ENCODE assay signal across 6 cellular contexts in the genomic region with DNA sequence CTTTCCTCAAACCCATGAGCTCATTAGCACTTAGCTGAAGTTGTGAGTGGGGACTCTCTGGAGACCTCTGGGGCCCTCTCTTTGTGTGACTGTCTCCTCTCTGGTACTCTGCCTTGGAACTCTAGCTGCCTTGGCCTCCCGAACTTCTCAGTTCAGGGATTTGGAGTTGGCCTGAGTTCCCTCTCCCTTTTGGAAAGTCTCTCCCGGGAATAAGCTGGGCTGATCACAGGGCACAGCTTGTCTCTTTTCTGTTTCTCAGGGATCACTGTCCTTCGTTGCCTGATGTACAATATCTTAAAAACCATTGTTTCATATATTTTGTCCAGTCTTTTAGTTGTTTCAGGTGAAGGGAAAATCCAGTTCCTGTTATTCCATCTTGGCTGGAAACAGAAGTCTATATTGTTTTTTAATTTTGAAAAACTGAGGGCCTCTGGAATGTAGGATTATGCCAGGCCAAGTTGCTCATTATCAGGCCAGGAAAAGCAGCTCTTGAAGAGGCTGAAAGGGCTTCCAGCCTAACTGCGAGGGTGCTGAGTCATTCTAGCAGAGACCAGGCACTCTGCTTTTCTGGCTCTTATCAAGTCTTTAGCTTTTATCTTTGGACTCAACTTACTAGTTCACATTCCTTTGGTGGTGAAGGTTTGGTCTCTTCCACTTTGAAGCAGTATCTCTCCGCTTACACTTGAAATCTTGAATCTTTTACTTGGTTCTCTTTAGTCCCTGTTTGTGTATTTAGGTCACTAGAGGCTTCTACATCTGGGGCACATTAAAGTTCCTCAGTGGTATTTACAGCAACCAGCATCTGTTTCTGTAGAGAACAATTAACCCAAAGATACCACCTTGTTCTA. TPM values are rescaled to one million over a fixed set of nuclear protein-coding genes. Genes with fewer than 3 reads are reported as not detected.
DNase-seq lines count a peak whose midpoint lies in the region; ATAC-seq and TF ChIP-seq lines count a peak whose summit lies in the region.

No MANE protein-coding gene starts in this region.

- H3K9me3 Mint-ChIP-seq in activated naive CD4-positive, alpha-beta T cell treated with anti-CD3 and anti-CD28 coated beads for 36 hours = no peaks in the 10 kb centered on the region

- intact Hi-C loops in activated naive CD4-positive, alpha-beta T cell treated with anti-CD3 and anti-CD28 coated beads for 36 hours (cut with micrococcal nuclease) = loop anchor here (2.0 kb wide), 2 partner anchors 64 to 128 kb away; no protein-coding TSS in a partner anchor

- peaks cover 4% of the 10 kb centered on the region for H3K4me1 Mint-ChIP-seq in activated naive CD4-positive, alpha-beta T cell treated with anti-CD3 and anti-CD28 coated beads for 36 hours (ENCODE audit: low read depth)

- no peaks in the 10 kb centered on the region for H3K36me3 ChIP-seq in H7 (replicated peaks; ENCODE audit: control insufficient read depth, insufficient read depth, low read length)

- no peak overlapping the region for H3K4me3 Mint-ChIP-seq in activated naive CD4-positive, alpha-beta T cell treated with anti-CD3 and anti-CD28 coated beads for 36 hours

- H3K27me3 ChIP-seq in H7 (ENCODE audit: control insufficient read depth, insufficient read depth, low read length) = no peaks in the 10 kb centered on the region

- no peaks in the 10 kb centered on the region for H3K36me3 Mint-ChIP-seq in activated naive CD4-positive, alpha-beta T cell treated with anti-CD3 and anti-CD28 coated beads for 36 hours (ENCODE audit: low read depth)

- no peak overlapping the region for H3K27ac Mint-ChIP-seq in activated naive CD4-positive, alpha-beta T cell treated with anti-CD3 and anti-CD28 coated beads for 36 hours

- H3K4me3 ChIP-seq in skeletal muscle cell (ENCODE audit: low read depth, low read length) (no peak overlapping the region), H7 (ENCODE audit: insufficient read depth, low read depth, low read length) (no peak overlapping the region)

- CTCF ChIA-PET in activated naive CD4-positive, alpha-beta T cell treated with anti-CD3 and anti-CD28 coated beads for 36 hours (lab: Charles Lee) = interaction anchor here (0.7 to 2.5 kb wide), 11 partner anchors 9 to 330 kb away, joined by 3 to 20 read pairs (median 4); partner anchors contain the start of gene ALAD

- peak; percentile 31 for DNase-seq in activated naive CD4-positive, alpha-beta T cell treated with anti-CD3 and anti-CD28 coated beads for 36 hours
- no peak for DNase-seq in activated naive CD4-positive, alpha-beta T cell (lab: John Stamatoyannopoulos, UW)
- DNase-seq in erythroblast (lab: John Stamatoyannopoulos, UW) = peak; percentile 92 to 94
- DNase-seq in skeletal muscle cell (ENCODE audit: low read depth) = peak; percentile 66
- no peak for DNase-seq in H7

- ATAC-seq in GM21526 (IDR thresholded peaks at IDR 0.05; ENCODE audit: low FRiP score, unreplicated experiment) = no peak

- H3K27me3 Mint-ChIP-seq in activated naive CD4-positive, alpha-beta T cell treated with anti-CD3 and anti-CD28 coated beads for 36 hours (ENCODE audit: low read depth) = no peaks in the 10 kb centered on the region

- TF ChIP-seq POLR2A in erythroblast (IDR thresholded peaks at IDR 0.05; ENCODE audit: low read length) = peak; percentile 31

RNA-seq across cellular contexts. Expression of gene RGS3, which starts 8.4 kb away (rescaled TPM):
- total RNA-seq in activated naive CD4-positive, alpha-beta T cell treated with anti-CD3 and anti-CD28 coated beads for 36 hours = 10 to 100 TPM; 11.9 to 12.6 TPM
- 18.2 and 22.4 TPM in 2 replicates for total RNA-seq in H7 (2014; rRNA removed; shearing (Covaris generic))

RNA-seq across cellular contexts. Expression of gene C9orf43, which starts 44.6 kb away (rescaled TPM):
- under 1 TPM; 0.83 to 0.84 TPM for total RNA-seq in activated naive CD4-positive, alpha-beta T cell treated with anti-CD3 and anti-CD28 coated beads for 36 hours
- 0.41 and 0.42 TPM in 2 replicates for total RNA-seq in H7 (2014; rRNA removed; shearing (Covaris generic))

RNA-seq across cellular contexts. Expression of gene POLE3, which starts 44.7 kb away (rescaled TPM):
- 10 to 100 TPM; 34.1 to 37.4 TPM for total RNA-seq in activated naive CD4-positive, alpha-beta T cell treated with anti-CD3 and anti-CD28 coated beads for 36 hours
- total RNA-seq in H7 (2014; rRNA removed; shearing (Covaris generic)) = 61.2 and 61.6 TPM in 2 replicates

RNA-seq across cellular contexts. Expression of gene ALAD, which starts 54.1 kb away (rescaled TPM):
- total RNA-seq in activated naive CD4-positive, alpha-beta T cell treated with anti-CD3 and anti-CD28 coated beads for 36 hours = 10 to 100 TPM; 16.1 to 17.7 TPM
- 10.9 and 11.6 TPM in 2 replicates for total RNA-seq in H7 (2014; rRNA removed; shearing (Covaris generic))

Comparison
In these comparisons a context has a peak if more than half of its experiments do, and no peak if none do; other contexts are left out.
1. DNase-seq: peak in activated naive CD4-positive, alpha-beta T cell treated with anti-CD3 and anti-CD28 coated beads for 36 hours (single experiment), erythroblast (2 of 2) and skeletal muscle cell (single experiment); none in activated naive CD4-positive, alpha-beta T cell (0 of 4) and H7 (single experiment).